In the genomic region with DNA sequence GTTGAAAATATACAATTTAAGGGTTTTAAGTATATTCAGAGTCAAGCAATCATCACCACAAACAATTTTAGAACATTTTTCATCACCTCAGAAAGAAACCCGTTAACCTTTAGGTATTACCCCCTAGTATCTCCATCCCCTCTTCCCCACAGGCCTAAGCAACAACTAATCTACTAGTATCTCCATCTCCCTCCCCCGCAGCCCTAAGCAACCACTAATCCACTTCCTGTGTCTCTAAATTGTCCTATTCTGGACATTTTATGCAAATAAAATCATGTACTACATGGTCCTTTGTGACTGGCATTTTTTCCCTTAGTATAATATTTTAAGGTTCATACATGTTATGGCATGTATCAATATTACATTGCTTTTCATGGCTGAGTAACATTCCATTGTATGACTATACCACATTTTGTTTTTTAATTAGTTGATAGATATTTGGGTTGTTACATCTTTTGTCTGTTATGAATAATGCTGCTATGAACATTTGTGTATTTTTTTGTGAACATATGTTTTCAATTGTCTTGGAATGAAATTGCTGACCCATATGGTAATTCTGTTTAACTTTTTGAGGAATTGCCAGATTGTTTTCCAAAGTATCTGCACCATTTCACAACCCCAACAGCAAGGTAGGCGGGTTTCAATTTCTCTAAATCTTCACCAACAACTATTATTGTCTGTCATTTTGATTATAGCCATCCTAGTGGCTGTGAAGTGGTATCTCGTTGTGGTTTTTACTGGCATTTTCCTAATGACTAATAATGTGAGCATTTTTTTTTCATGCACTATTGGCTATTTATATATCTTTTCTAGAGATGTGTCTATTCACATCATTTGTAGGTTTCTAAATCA, we compare ENCODE assay signal across 10 cellular contexts.
DNase-seq lines count a peak whose midpoint lies in the region; ATAC-seq, FAIRE-seq and TF ChIP-seq lines count a peak whose summit lies in the region.
"Had no signal": no experiment of that assay in that cellular context is flagged by ENCODE, and none has a peak within 500 bp of the region (broad histone marks: within the 10 kb centered on the region; RNA-seq: fewer than 3 reads in every experiment).

No MANE protein-coding gene starts in this region.

- H3K9me3 ChIP-seq in GM12878 (replicated peaks; ENCODE audit: control insufficient read depth, insufficient read depth, low read length) (no peaks in the 10 kb centered on the region), colonic mucosa (no peaks in the 10 kb centered on the region), left lung (no peaks in the 10 kb centered on the region), heart left ventricle (no peaks in the 10 kb centered on the region)
- H3K9me3 ChIP-seq: SJSA1 had no signal

- no peaks in the 10 kb centered on the region for H4K20me1 ChIP-seq in GM12878 (ENCODE audit: control insufficient read depth, insufficient read depth)

- H3K79me2 ChIP-seq in GM12878 (ENCODE audit: control insufficient read depth, insufficient read depth, low read length) = no peaks in the 10 kb centered on the region

- intact Hi-C loops in GM12878 (cut with micrococcal nuclease; ENCODE audit: unreplicated experiment) (no loop called here), colonic mucosa (cut with DNase I) (no loop called here), left lung (cut with DNase I) (no loop called here), heart left ventricle (cut with DNase I) (no loop called here)

- no peak for FAIRE-seq in GM12878 (lab: Jason Lieb, UNC)
- FAIRE-seq: GM19239 had no signal

- in situ Hi-C loops in GM12878 (cut with MboI) = no loop called here

- POLR2A ChIA-PET in GM12878 (lab: Charles Lee) = no interaction called here

- H3K27ac ChIP-seq in GM12878 (ENCODE audit: control insufficient read depth, insufficient read depth) (no peak overlapping the region), colonic mucosa (no peak overlapping the region), left lung (no peak overlapping the region), heart left ventricle (no peak overlapping the region)
- H3K27ac ChIP-seq: SJSA1 had no signal

- BruUV-seq in GM12878 (replicated peaks; lab: Mats Ljungman, UMichigan) = no TSS peak

- DNase-seq in AG09309 (ENCODE audit: low read depth) = peak; percentile 90
- no peak for DNase-seq in GM12878 (ENCODE audit: low read depth, low spot score)
- DNase-seq in colonic mucosa = no peak
- DNase-seq in H4 (ENCODE audit: low spot score) = no peak
- no peak for DNase-seq in left lung
- no peak for DNase-seq in heart left ventricle

- no peaks in the 10 kb centered on the region for H3K4me1 ChIP-seq in GM12878 (ENCODE audit: control insufficient read depth, insufficient read depth, low read length)
- H3K4me1 ChIP-seq in colonic mucosa = no peaks in the 10 kb centered on the region
- H3K4me1 ChIP-seq in left lung = peaks cover 0 to 5% of the 10 kb centered on the region in 2 donors
- peaks cover 0 to 5% (median 0%) of the 10 kb centered on the region in 12 donors for H3K4me1 ChIP-seq in heart left ventricle
- H3K4me1 ChIP-seq: SJSA1 had no signal

- no peak for TF ChIP-seq CTCF in AG09309 (IDR thresholded peaks at IDR 0.05; ENCODE audit: control insufficient read depth, insufficient read depth, low read depth, low read length, missing control alignments)
- TF ChIP-seq CTCF in GM12878 (IDR thresholded peaks at IDR 0.05 in 2 of 3, conservative IDR thresholded peaks at IDR 0.05 in 1 of 3; ENCODE audit: control insufficient read depth in 2 of 3, extremely low read depth in 1 of 3, insufficient read depth in 1 of 3, low read depth in 3 of 3, low read length in 3 of 3) = no peak
- no peak for TF ChIP-seq CTCF in colonic mucosa (IDR thresholded peaks at IDR 0.05)
- no peak for TF ChIP-seq CTCF in left lung (IDR thresholded peaks at IDR 0.05)
- TF ChIP-seq CTCF in heart left ventricle (IDR thresholded peaks at IDR 0.05) = no peak

- H3K4me3 ChIP-seq in AG09309 (ENCODE audit: control insufficient read depth, low read depth, low read length) = no peak overlapping the region
- H3K4me3 ChIP-seq in GM12878 = no peak overlapping the region
- no peak overlapping the region for H3K4me3 ChIP-seq in colonic mucosa
- no peak overlapping the region for H3K4me3 ChIP-seq in left lung
- no peak overlapping the region for H3K4me3 ChIP-seq in heart left ventricle
- H3K4me3 ChIP-seq: SJSA1 had no signal

- H3K36me3 ChIP-seq in GM12878 (ENCODE audit: control insufficient read depth in 2 of 2, insufficient read depth in 2 of 2, low read length in 1 of 2) = no peaks in the 10 kb centered on the region
- no peaks in the 10 kb centered on the region for H3K36me3 ChIP-seq in colonic mucosa
- no peaks in the 10 kb centered on the region for H3K36me3 ChIP-seq in left lung
- no peaks in the 10 kb centered on the region for H3K36me3 ChIP-seq in heart left ventricle
- H3K36me3 ChIP-seq: SJSA1 had no signal

- CTCF ChIA-PET in GM12878 (lab: Yijun Ruan, JAX) = no interaction called here

- ATAC-seq in GM18868 (IDR thresholded peaks at IDR 0.05; ENCODE audit: unreplicated experiment) (peak; percentile 36), HG03354 (IDR thresholded peaks at IDR 0.05; ENCODE audit: poor library complexity, severe bottlenecking, unreplicated experiment) (peak; percentile 69), GM12878 (no peak; the same call in 2 of the 3 replicates), left lung (no peak), heart left ventricle (no peak)

- H3K27me3 ChIP-seq in GM12878 (replicated peaks in 1 of 2; ENCODE audit: control insufficient read depth in 2 of 2, insufficient read depth in 2 of 2, low read length in 1 of 2) (no peaks in the 10 kb centered on the region), colonic mucosa (no peaks in the 10 kb centered on the region), left lung (no peaks in the 10 kb centered on the region), heart left ventricle (no peaks in the 10 kb centered on the region)
- H3K27me3 ChIP-seq: SJSA1 had no signal

- RAD21 ChIA-PET in GM12878 (lab: Charles Lee; ENCODE audit: unreplicated experiment) = no interaction called here

- H3K4me2 ChIP-seq in GM12878 (ENCODE audit: control insufficient read depth, insufficient read depth) = no peak overlapping the region

- no peak overlapping the region for H2AFZ ChIP-seq in GM12878 (ENCODE audit: control insufficient read depth, low read depth, low read length)

- WGBS in GM12878 (ENCODE audit: insufficient coverage, insufficient replicate concordance, low lambda C conversion rate, missing lambda C conversion rate) = 16% methylated on average over 4 of the region's 4 CpGs
- WGBS in heart left ventricle, 4 donors = 90 to 94% (median 92%) methylated on average over 4 of the region's 4 CpGs

- H3K9ac ChIP-seq in GM12878 (ENCODE audit: control insufficient read depth, insufficient read depth, low read length) (no peak overlapping the region), colonic mucosa (ENCODE audit: low read depth in 2 of 2, low read length in 2 of 2) (no peak overlapping the region)

- no peak for TF ChIP-seq EP300 in GM12878 (IDR thresholded peaks at IDR 0.05; ENCODE audit: borderline replicate concordance in 1 of 2, control insufficient read depth in 1 of 2, low read depth in 2 of 2, low read length in 2 of 2)

- SMC1A ChIA-PET in GM12878 (lab: Charles Lee; ENCODE audit: uncharacterized antibody, unreplicated experiment) = no interaction called here

- TF ChIP-seq POLR2A in GM12878 (IDR thresholded peaks at IDR 0.05; ENCODE audit: low read depth, low read length) (no peak), heart left ventricle (IDR thresholded peaks at IDR 0.05) (no peak)

- no peak for TF ChIP-seq RAD21 in GM12878 (IDR thresholded peaks at IDR 0.05; ENCODE audit: insufficient read depth, low read depth, low read length)

TF ChIP-seq in GM12878, 131 proteins besides CTCF, POLR2A, EP300 and RAD21:
- TF ChIP-seq JUNB (IDR thresholded peaks at IDR 0.05) (peak; percentile 28; the same call in 1 of the 2 replicates), SRF (IDR thresholded peaks at IDR 0.05; ENCODE audit: low read depth in 2 of 2, low read length in 2 of 2) (peak in 1 of 2 experiments; percentile 31; a peak in 1 of 4 replicates), RUNX3 (IDR thresholded peaks at IDR 0.05; ENCODE audit: low read length) (peak; percentile 41), MEF2A (IDR thresholded peaks at IDR 0.05; ENCODE audit: insufficient read depth, low read depth, low read length) (0 out of 2 replicates have a peak, but pooled peaks have one; percentile 15), CHD2 (IDR thresholded peaks at IDR 0.05; ENCODE audit: borderline replicate concordance, low read depth, low read length) (no peak), MTA2 (IDR thresholded peaks at IDR 0.05; ENCODE audit: low read depth) (no peak)

Comparison
In these comparisons a context has a peak if more than half of its experiments do, and no peak if none do; other contexts are left out.
1. ATAC-seq: peak in GM18868 (single experiment) and HG03354 (single experiment); none in GM12878 (single experiment), left lung (single experiment) and heart left ventricle (0 of 4).